7 cellular contexts compared by ENCODE assay signal in the genomic region with DNA sequence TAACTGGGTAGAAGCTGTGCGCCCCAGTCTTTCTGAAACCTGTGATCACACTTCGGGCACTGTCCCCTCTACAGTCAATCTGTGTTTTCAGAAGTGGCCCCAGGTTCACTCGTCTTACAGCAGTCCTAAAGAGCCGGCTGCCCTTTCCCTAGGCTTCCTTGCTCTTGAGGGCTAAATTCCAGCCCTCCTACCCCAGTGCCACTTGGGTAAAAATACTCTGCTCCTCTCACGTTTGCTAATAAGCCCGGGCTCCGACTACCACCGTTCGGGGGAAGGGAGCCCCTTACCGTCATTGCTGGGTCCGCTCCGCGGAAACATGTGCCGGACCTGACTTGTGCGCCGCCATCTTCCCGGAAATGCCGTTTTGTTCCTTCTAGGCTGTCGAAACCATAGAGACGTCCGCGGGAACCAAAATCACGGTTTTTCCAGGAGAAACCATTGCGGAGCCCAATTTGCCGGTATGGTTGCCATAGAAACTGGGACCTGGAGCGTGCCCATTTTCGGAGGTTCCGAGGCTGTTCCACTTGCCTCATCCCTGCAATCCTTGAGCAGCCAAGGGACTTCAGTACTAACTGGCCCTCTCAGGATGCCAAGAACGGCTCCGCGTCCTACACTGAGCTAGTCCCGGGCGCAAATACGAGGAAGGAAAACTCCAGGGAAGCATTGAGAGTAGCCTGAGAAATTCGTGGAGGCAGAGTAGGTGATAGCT. TPM values are rescaled to one million over a fixed set of nuclear protein-coding genes. Genes with fewer than 3 reads are reported as not detected.
DNase-seq lines count a peak whose midpoint lies in the region; ATAC-seq, FAIRE-seq and TF ChIP-seq lines count a peak whose summit lies in the region.

Gene GPATCH4 (minus strand): TSS at position 358 of the 709 bp plus-strand sequence.

- peaks cover 0 to 1% of the 10 kb centered on the region in 2 experiments for H4K20me1 ChIP-seq in H1 (replicated peaks in 1 of 2; ENCODE audit: control insufficient read depth in 1 of 2, insufficient read depth in 2 of 2, low read length in 2 of 2)

- TF ChIP-seq POLR2A in GM18505 (IDR thresholded peaks at IDR 0.05; ENCODE audit: borderline replicate concordance, extremely low read depth, insufficient read depth, insufficient read length) (peak; percentile 89), H1 (IDR thresholded peaks at IDR 0.05; ENCODE audit: control extremely low read depth in 1 of 2, low read depth in 2 of 2, low read length in 2 of 2) (peak; percentile 66 to 80; a peak in 2 of 3 replicates)

- H2BK20ac ChIP-seq in H1 (ENCODE audit: low read length): no peak within 1 kb of the TSS

- H2AFZ ChIP-seq in H1 (ENCODE audit: low read length) (peak within 1 kb of the TSS; percentile 91), mesenchymal stem cell (ENCODE audit: low read depth, low read length) (peak within 1 kb of the TSS; percentile 85)

- H3K9ac ChIP-seq in H1 (replicated peaks in 1 of 4; ENCODE audit: extremely low read depth in 1 of 4, low read depth in 3 of 4, low read length in 3 of 4) (peak within 1 kb of the TSS; percentile 40 to 91 (median 84)), mesenchymal stem cell (ENCODE audit: low read length) (peak within 1 kb of the TSS; percentile 97)

- H3K18ac ChIP-seq in H1 (ENCODE audit: extremely low read depth, low read length) (peak within 1 kb of the TSS; percentile 85), mesenchymal stem cell (ENCODE audit: low read depth in 1 of 2, low read length in 2 of 2) (peak within 1 kb of the TSS; percentile 25 to 86)

- H3K79me1 ChIP-seq in H1 (ENCODE audit: low read depth, low read length) (peaks cover 2% of the 10 kb centered on the region; the same call in 1 of the 2 replicates), mesenchymal stem cell (replicated peaks; ENCODE audit: low read length, poor library complexity, severe bottlenecking) (peaks cover 24% of the 10 kb centered on the region)

- POLR2A ChIA-PET in H1 (lab: Charles Lee; ENCODE audit: partially characterized antibody): interaction anchor here (0.6 to 6.6 kb wide), 15 partner anchors 9 to 166 kb away, joined by 3 to 66 read pairs (median 3); partner anchors contain the start of genes ISG20L2, NAXE and PRCC

- no peak within 1 kb of the TSS for H2BK120ac ChIP-seq in H1 (replicated peaks; ENCODE audit: low read depth, low read length)
- H2BK120ac ChIP-seq in mesenchymal stem cell (ENCODE audit: low read depth, low read length): no peak within 1 kb of the TSS

- H4K5ac ChIP-seq in H1 (ENCODE audit: insufficient read length, low read depth, low read length): peak within 1 kb of the TSS; percentile 42

- H2AK5ac ChIP-seq in H1 (ENCODE audit: low read depth, low read length) (peak within 1 kb of the TSS; percentile 71; the same call in 1 of the 2 replicates), mesenchymal stem cell (ENCODE audit: low read length, severe bottlenecking) (peak within 1 kb of the TSS; percentile 31)

- H3K36me3 ChIP-seq in H1 (ENCODE audit: control insufficient read depth in 2 of 4, insufficient read depth in 4 of 4, low read length in 3 of 4): peaks cover 10 to 26% (median 23%) of the 10 kb centered on the region in 4 experiments
- peaks cover 12 to 32% of the 10 kb centered on the region in 2 experiments for H3K36me3 ChIP-seq in mesenchymal stem cell (ENCODE audit: control insufficient read depth in 1 of 2, insufficient read depth in 2 of 2, low read depth in 1 of 2, low read length in 2 of 2)

- H3K4ac ChIP-seq in H1 (replicated peaks; ENCODE audit: insufficient read length, low read depth, low read length) (no peak within 1 kb of the TSS), mesenchymal stem cell (ENCODE audit: low read depth in 1 of 2, low read length in 2 of 2) (peak within 1 kb of the TSS; percentile 2 to 74)

- H3K27me3 ChIP-seq in H1 (replicated peaks in 1 of 4; ENCODE audit: control insufficient read depth in 3 of 4, extremely low read depth in 1 of 4, insufficient read depth in 3 of 4, low read length in 3 of 4) (no peaks in the 10 kb centered on the region), mesenchymal stem cell (ENCODE audit: control insufficient read depth in 1 of 2, insufficient read depth in 1 of 2, low read length in 2 of 2) (no peaks in the 10 kb centered on the region)

- H3K4me3 ChIP-seq in H1 (ENCODE audit: extremely low read depth in 1 of 4, insufficient read depth in 2 of 4, low read depth in 3 of 4, low read length in 4 of 4) (peak within 1 kb of the TSS; percentile 86 to 97 (median 91)), mesenchymal stem cell (ENCODE audit: insufficient read depth in 1 of 2, low read depth in 1 of 2, low read length in 2 of 2) (peak within 1 kb of the TSS; percentile 65 to 98)

- FAIRE-seq in H1 (lab: Jason Lieb, UNC): peak; percentile 7

- DNase-seq in HT-29 (ENCODE audit: low spot score): peak; percentile 80
- peak; percentile 67 for DNase-seq in NOMO-1 (lab: John Stamatoyannopoulos, UW; ENCODE audit: unreplicated experiment in 2 of 2)
- DNase-seq in activated CD8-positive, alpha-beta memory T cell treated with anti-CD3 and anti-CD28 coated beads for 4 hours (ENCODE audit: low read depth in 2 of 2): peak; percentile 50 to 67
- DNase-seq in H1 (ENCODE audit: low read depth in 1 of 2, low spot score in 2 of 2): peak in 1 of 2 experiments; percentile 86
- DNase-seq in mesenchymal stem cell: peak; percentile 93
- peak; percentile 54 for DNase-seq in stimulated activated CD8-positive, alpha-beta memory T cell treated with anti-CD3 and anti-CD28 coated beads, Interleukin-12 subunit alpha, Interleukin-12 subunit beta, amount 100 ng/mL, for 24 hours (ENCODE audit: extremely low read depth)

- H3K14ac ChIP-seq in H1 (ENCODE audit: insufficient read length) (no peak within 1 kb of the TSS), mesenchymal stem cell (ENCODE audit: low read length in 2 of 2) (peak within 1 kb of the TSS in 1 of 2 experiments; percentile 71)

- H3K27ac ChIP-seq in H1 (ENCODE audit: low read depth, low read length) (peak within 1 kb of the TSS; percentile 73), mesenchymal stem cell (ENCODE audit: low read length, poor library complexity, severe bottlenecking) (peak within 1 kb of the TSS; percentile 72)

- H3K23me2 ChIP-seq in H1 (ENCODE audit: low read depth, low read length): peaks cover 5% of the 10 kb centered on the region; the same call in 1 of the 2 replicates

- H4K8ac ChIP-seq in H1 (ENCODE audit: extremely low read depth, insufficient read depth, low read length) (peak within 1 kb of the TSS; percentile 72; the same call in 1 of the 2 replicates), mesenchymal stem cell (ENCODE audit: low read length) (peak within 1 kb of the TSS; percentile 35)

- TF ChIP-seq EP300 in H1 (IDR thresholded peaks at IDR 0.05; ENCODE audit: borderline replicate concordance in 1 of 2, low read depth in 2 of 2, low read length in 2 of 2): no peak

- peak within 1 kb of the TSS; percentile 62 for H4K91ac ChIP-seq in H1 (replicated peaks; ENCODE audit: insufficient read length, low read length)
- H4K91ac ChIP-seq in mesenchymal stem cell (ENCODE audit: low read length): no peak within 1 kb of the TSS

- CTCF ChIA-PET in H1 (lab: Charles Lee; ENCODE audit: partially characterized antibody): interaction anchor here (0.6 to 5.7 kb wide), 22 partner anchors 7 to 1038 kb away, joined by 3 to 45 read pairs (median 4); partner anchors contain the start of genes HAPLN2, IQGAP3, NAXE and NES

- WGBS in H1 (ENCODE audit: extremely low coverage in 1 of 2, insufficient coverage in 1 of 2, insufficient read length in 1 of 2, insufficient replicate concordance in 2 of 2, low coverage in 1 of 2, low lambda C conversion rate in 2 of 2, missing lambda C conversion rate in 1 of 2), 2 experiments: 4% methylated on average over 35 of the region's 35 CpGs; no CpG with 5 or more reads in 1 of the 2 experiments
- WGBS in mesenchymal stem cell: under 1% methylated on average over 35 of the region's 35 CpGs

- TF ChIP-seq RAD21 in H1 (IDR thresholded peaks at IDR 0.05 in 1 of 2, conservative IDR thresholded peaks at IDR 0.05 in 1 of 2; ENCODE audit: low read depth in 2 of 2, low read length in 2 of 2): no peak

- H3K4me2 ChIP-seq in H1 (ENCODE audit: insufficient read depth in 1 of 2, low read depth in 2 of 2, low read length in 2 of 2) (peak within 1 kb of the TSS; percentile 55 to 73), mesenchymal stem cell (ENCODE audit: low read length, poor library complexity, severe bottlenecking) (peak within 1 kb of the TSS; percentile 69)

- H2BK5ac ChIP-seq in H1 (ENCODE audit: low read depth, low read length) (peak within 1 kb of the TSS; percentile 77; the same call in 1 of the 2 replicates), mesenchymal stem cell (ENCODE audit: low read depth, low read length, poor library complexity, severe bottlenecking) (no peak within 1 kb of the TSS)

- H3K4me1 ChIP-seq in H1 (replicated peaks in 1 of 4; ENCODE audit: control insufficient read depth in 3 of 4, insufficient read depth in 4 of 4, low read length in 3 of 4) (peaks cover 0 to 8% (median 3%) of the 10 kb centered on the region in 4 experiments; a peak in 5 of 7 replicates), mesenchymal stem cell (ENCODE audit: control insufficient read depth, insufficient read depth, low read depth, low read length) (peaks cover 6% of the 10 kb centered on the region)

- ATAC-seq in GM18505 (IDR thresholded peaks at IDR 0.05; ENCODE audit: unreplicated experiment): peak; percentile 52

- peak within 1 kb of the TSS; percentile 65 for H3K56ac ChIP-seq in H1 (replicated peaks; ENCODE audit: insufficient read length, low read depth, low read length)

- no peak within 1 kb of the TSS for H2BK15ac ChIP-seq in H1 (ENCODE audit: low read length)
- H2BK15ac ChIP-seq in mesenchymal stem cell (ENCODE audit: low read depth, poor library complexity, severe bottlenecking): peak within 1 kb of the TSS; percentile 37

- TF ChIP-seq CTCF in H1 (IDR thresholded peaks at IDR 0.05; ENCODE audit: control extremely low read depth in 1 of 3, insufficient read depth in 1 of 3, low read depth in 1 of 3, low read length in 3 of 3): no peak

- peaks cover 3 to 19% of the 10 kb centered on the region in 2 experiments for H3K79me2 ChIP-seq in H1 (ENCODE audit: control insufficient read depth in 1 of 2, insufficient read depth in 2 of 2, low read length in 2 of 2)

- H3K23ac ChIP-seq in H1 (ENCODE audit: insufficient read length) (no peak within 1 kb of the TSS), mesenchymal stem cell (ENCODE audit: low read length in 2 of 2) (no peak within 1 kb of the TSS)

- peak within 1 kb of the TSS; percentile 86 for H2BK12ac ChIP-seq in H1 (ENCODE audit: low read depth, low read length)
- no peak within 1 kb of the TSS for H2BK12ac ChIP-seq in mesenchymal stem cell (ENCODE audit: low read length in 2 of 2)

- H3K9me3 ChIP-seq in H1 (ENCODE audit: insufficient read depth in 2 of 2, low read depth in 1 of 2, low read length in 1 of 2) (no peaks in the 10 kb centered on the region), mesenchymal stem cell (ENCODE audit: control insufficient read depth, low read length) (no peaks in the 10 kb centered on the region)

RNA-seq across cellular contexts. Expression of gene GPATCH4, which starts in this region (rescaled TPM):
- total RNA-seq in HT-29 (2014; rRNA removed; shearing (Covaris generic)): 19.4 and 28.8 TPM in 2 replicates
- 47.9 and 48.5 TPM in 2 replicates for total RNA-seq in H1 (2021; fragmentation: NEBNext Ultra II Directional; extraction: Animal tissue kit (Norgen Biotek cat#: 25700))
- polyA plus RNA-seq in H1 (2011; rRNA removed): 19.3 and 20.5 TPM in 2 replicates
- 41.0 TPM for polyA plus RNA-seq in H1 (2011; cell fraction: cytosol; rRNA removed)
- polyA plus RNA-seq in H1 (2011; cell fraction: nucleus; rRNA removed): 26.5 TPM
- polyA plus RNA-seq in H1 (2012, experiment 1 of 2): 71.6 to 116 TPM (median 83.2 TPM) in 4 replicates
- polyA plus RNA-seq in H1 (2012, experiment 2 of 2): 13.8 TPM
- polyA plus RNA-seq in H1 (2013, experiment 1 of 2): 53.9 TPM
- 53.2 TPM for polyA plus RNA-seq in H1 (2013, experiment 2 of 2)
- 53.2 and 70.6 TPM in 2 replicates for polyA minus RNA-seq in H1 (2011; rRNA and poly(A)+ RNA removed)
- polyA minus RNA-seq in H1 (2011; cell fraction: cytosol; rRNA and poly(A)+ RNA removed): 23.5 TPM
- 85.1 TPM for polyA minus RNA-seq in H1 (2011; cell fraction: nucleus; rRNA and poly(A)+ RNA removed)
- 24.8 TPM for polyA plus RNA-seq in mesenchymal stem cell (2013, experiment 1 of 2)
- 25.4 TPM for polyA plus RNA-seq in mesenchymal stem cell (2013, experiment 2 of 2)
